In the genomic region with DNA sequence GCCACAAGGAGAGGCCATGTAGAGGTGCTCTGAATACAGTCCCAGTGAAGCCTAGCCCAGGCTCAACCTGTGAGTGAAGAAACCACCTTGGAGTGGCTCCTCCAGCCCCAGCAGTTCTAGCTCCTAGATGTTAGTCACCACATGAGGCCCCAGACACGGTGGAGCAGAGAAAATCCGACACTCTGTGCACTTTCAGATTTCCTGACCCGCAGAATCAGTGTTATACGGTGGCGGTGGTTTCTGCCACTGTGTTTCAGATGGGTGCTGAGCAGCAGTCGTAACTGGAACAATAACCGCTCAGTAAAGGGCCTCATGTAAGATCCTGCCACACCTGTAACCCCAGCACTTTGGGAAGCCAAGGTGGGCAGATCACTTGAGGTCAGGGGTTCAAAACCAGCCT, we compare ENCODE assay signal across 22 cellular contexts. TPM values are rescaled to one million over a fixed set of nuclear protein-coding genes. Genes with fewer than 3 reads are reported as not detected.
DNase-seq lines count a peak whose midpoint lies in the region; ATAC-seq and TF ChIP-seq lines count a peak whose summit lies in the region.
"Had no signal": no experiment of that assay in that cellular context is flagged by ENCODE, and none has a peak within 500 bp of the region (broad histone marks: within the 10 kb centered on the region; RNA-seq: fewer than 3 reads in every experiment).

No MANE protein-coding gene starts in this region.

- H3K27ac ChIP-seq in KMS-11 (peak overlapping the region; percentile 47; the same call in 1 of the 2 replicates), VCaP (peak overlapping the region; percentile 99), tibial nerve (peak overlapping the region; percentile 69 to 98 (median 92))
- H3K27ac ChIP-seq: HL-60 had no signal

- 89 to 92% methylated on average over 7 of the region's 7 CpGs for WGBS in tibial nerve, 2 donors

- no peaks in the 10 kb centered on the region for H3K36me3 ChIP-seq in KMS-11 (ENCODE audit: insufficient read depth)
- H3K36me3 ChIP-seq in tibial nerve = no peaks in the 10 kb centered on the region

- H3K4me3 Mint-ChIP-seq in nephron progenitor cell = no peak overlapping the region
- H3K4me3 Mint-ChIP-seq in activated CD4-positive, alpha-beta T cell treated with anti-CD3 and anti-CD28 coated beads for 36 hours = no peak overlapping the region
- H3K4me3 Mint-ChIP-seq: B cell; CD4-positive, alpha-beta memory T cell had no signal

- DNase-seq in nephron progenitor cell = no peak
- no peak for DNase-seq in tibial nerve (ENCODE audit: low spot score in 2 of 2)
- no peak for DNase-seq in hypothalamus (lab: John Stamatoyannopoulos, UW)
- no peak for DNase-seq in activated CD4-positive, alpha-beta T cell treated with anti-CD3 and anti-CD28 coated beads for 36 hours
- DNase-seq: CD4-positive, alpha-beta memory T cell; DMS79; GOT3; KBM-7; NCI-H1105; NCI-H1694 treated with DMSO at 0.1 percent for 48 hours; NCI-H2171; NCI-H774; SHP77 treated with DMSO at 0.1 percent for 48 hours had no signal

- peaks cover 22% of the 10 kb centered on the region for H3K4me1 Mint-ChIP-seq in nephron progenitor cell
- peaks cover 5% of the 10 kb centered on the region for H3K4me1 Mint-ChIP-seq in activated CD4-positive, alpha-beta T cell treated with anti-CD3 and anti-CD28 coated beads for 36 hours

- H3K4me3 ChIP-seq in KMS-11 (IDR thresholded peaks at IDR 0.05; ENCODE audit: insufficient read depth, low read depth, low read length) = no peak overlapping the region
- H3K4me3 ChIP-seq in tibial nerve = no peak overlapping the region
- H3K4me3 ChIP-seq: GM12878 had no signal

- H3K27me3 Mint-ChIP-seq in nephron progenitor cell (ENCODE audit: low read depth, poor library complexity) = peaks cover 13% of the 10 kb centered on the region
- H3K27me3 Mint-ChIP-seq in activated CD4-positive, alpha-beta T cell treated with anti-CD3 and anti-CD28 coated beads for 36 hours = peaks cover 36% of the 10 kb centered on the region

- H2AFZ ChIP-seq in KMS-11 (ENCODE audit: low read depth) = no peak overlapping the region

- no peak for TF ChIP-seq EP300 in tibial nerve (IDR thresholded peaks at IDR 0.05)

- H3K9ac ChIP-seq in KMS-11 = no peak overlapping the region

- H3K36me3 Mint-ChIP-seq in nephron progenitor cell (ENCODE audit: low read depth) = no peaks in the 10 kb centered on the region
- no peaks in the 10 kb centered on the region for H3K36me3 Mint-ChIP-seq in activated CD4-positive, alpha-beta T cell treated with anti-CD3 and anti-CD28 coated beads for 36 hours (ENCODE audit: low read depth)
- H3K36me3 Mint-ChIP-seq: CD4-positive, alpha-beta memory T cell had no signal

- H3K27ac Mint-ChIP-seq in nephron progenitor cell = peak overlapping the region; percentile 45
- H3K27ac Mint-ChIP-seq in activated CD4-positive, alpha-beta T cell treated with anti-CD3 and anti-CD28 coated beads for 36 hours = no peak overlapping the region
- H3K27ac Mint-ChIP-seq: B cell; CD4-positive, alpha-beta memory T cell had no signal

- H4K20me1 ChIP-seq in KMS-11 (ENCODE audit: insufficient read depth) = no peaks in the 10 kb centered on the region

- intact Hi-C loops in activated CD4-positive, alpha-beta T cell treated with anti-CD3 and anti-CD28 coated beads for 36 hours (cut with DNase I, micrococcal nuclease) = no loop called here

- POLR2A ChIA-PET in activated CD4-positive, alpha-beta T cell treated with anti-CD3 and anti-CD28 coated beads for 36 hours (lab: Charles Lee) = no interaction called here

- no peak for TF ChIP-seq POLR2A in tibial nerve (IDR thresholded peaks at IDR 0.05)

- H3K4me1 ChIP-seq in KMS-11 (ENCODE audit: low read depth, poor library complexity, severe bottlenecking) (peaks cover 45% of the 10 kb centered on the region), tibial nerve (peaks cover 0 to 38% (median 16%) of the 10 kb centered on the region in 4 donors)

- no peaks in the 10 kb centered on the region for H3K9me3 Mint-ChIP-seq in nephron progenitor cell
- H3K9me3 Mint-ChIP-seq in activated CD4-positive, alpha-beta T cell treated with anti-CD3 and anti-CD28 coated beads for 36 hours (ENCODE audit: low read depth) = no peaks in the 10 kb centered on the region

- no peak for ATAC-seq in HG02840 (IDR thresholded peaks at IDR 0.05; ENCODE audit: low FRiP score, unreplicated experiment)
- ATAC-seq in activated CD4-positive, alpha-beta T cell treated with anti-CD3 and anti-CD28 coated beads for 36 hours = no peak
- ATAC-seq: GM12878, Panc1 had no signal

- no peaks in the 10 kb centered on the region for H3K9me3 ChIP-seq in tibial nerve

- TF ChIP-seq CTCF in KMS-11 (conservative IDR thresholded peaks at IDR 0.05; ENCODE audit: low read depth, low read length) = no peak
- no peak for TF ChIP-seq CTCF in VCaP (conservative IDR thresholded peaks at IDR 0.05)
- no peak for TF ChIP-seq CTCF in nephron progenitor cell (IDR thresholded peaks at IDR 0.05)
- no peak for TF ChIP-seq CTCF in tibial nerve (IDR thresholded peaks at IDR 0.05)

- H3K27me3 ChIP-seq in KMS-11 (ENCODE audit: insufficient read depth, low read depth) (no peaks in the 10 kb centered on the region), tibial nerve (no peaks in the 10 kb centered on the region)

- CTCF ChIA-PET in activated CD4-positive, alpha-beta T cell treated with anti-CD3 and anti-CD28 coated beads for 36 hours (lab: Charles Lee) = interaction anchor here (0.9 kb wide), 1 partner anchor 358 kb away, joined by 4 read pairs; no protein-coding TSS in a partner anchor

- H3K4me2 ChIP-seq in KMS-11 = peak overlapping the region; percentile 3; the same call in 1 of the 2 replicates

- H3K79me2 ChIP-seq in KMS-11 (ENCODE audit: insufficient read depth, low read depth) = no peaks in the 10 kb centered on the region

RNA-seq across cellular contexts. Expression of gene ZBTB8A, which starts 36.1 kb away (rescaled TPM):
- total RNA-seq in tibial nerve = 10 to 100 TPM in 3 of 4 donors, 1 to 10 TPM in 1; 8.1 to 14.9 (median 12.1) TPM
- total RNA-seq in activated CD4-positive, alpha-beta T cell treated with anti-CD3 and anti-CD28 coated beads for 36 hours = under 1 TPM; 0.30 to 0.35 TPM
- total RNA-seq: CD4-positive, alpha-beta memory T cell had no signal

RNA-seq across cellular contexts. Expression of gene ZBTB8B, which starts 38.3 kb away (rescaled TPM):
- under 1 TPM in 1 of 4 donors, not detected in 3; 0.21 TPM for total RNA-seq in tibial nerve
- not detected for total RNA-seq in activated CD4-positive, alpha-beta T cell treated with anti-CD3 and anti-CD28 coated beads for 36 hours
- total RNA-seq: CD4-positive, alpha-beta memory T cell; MCF 10A; NCI-H460 had no signal

Comparison
In these comparisons a context has a peak if more than half of its experiments do, and no peak if none do; other contexts are left out.
1. H3K27ac ChIP-seq: peak in every context shown above with its lines; median percentile 99 in VCaP; 92 in tibial nerve; 47 in KMS-11.
2. RNA of gene ZBTB8A, which starts 36.1 kb away (total RNA-seq): 8.1 to 14.9 TPM in tibial nerve; 0.30 to 0.35 TPM in activated CD4-positive, alpha-beta T cell treated with anti-CD3 and anti-CD28 coated beads for 36 hours; every median in the first group is over 4 times any median in the second.